Comparison of ENCODE assay signal across 8 cellular contexts in genomic region chr1:8871539-8871935, GRCh38. TPM values are rescaled to one million over a fixed set of nuclear protein-coding genes. Genes with fewer than 3 reads are reported as not detected.
DNase-seq lines count a peak whose midpoint lies in the region; ATAC-seq and TF ChIP-seq lines count a peak whose summit lies in the region.

No MANE protein-coding gene starts in this region.

- peak in 4 of 6 experiments; percentile 23 to 60 (median 40) for TF ChIP-seq CTCF in esophagus squamous epithelium (IDR thresholded peaks at IDR 0.05)

- H3K9me2 ChIP-seq in Karpas-422 (replicated peaks; ENCODE audit: insufficient read depth, low read length): no peaks in the 10 kb centered on the region

- ATAC-seq in activated CD8-positive, alpha-beta memory T cell treated with anti-CD3 and anti-CD28 coated beads, Interleukin-2, amount 10 ng/mL, durations not matched to agents 7 days and 5 days: no peak
- no peak for ATAC-seq in stimulated activated naive CD8-positive, alpha-beta T cell treated with anti-CD3 and anti-CD28 coated beads, Interleukin-15, amount 100 ng/mL, for 72 hours
- no peak for ATAC-seq in GM18517 (IDR thresholded peaks at IDR 0.05; ENCODE audit: unreplicated experiment)

- CTCF ChIA-PET in activated CD8-positive, alpha-beta memory T cell treated with anti-CD3 and anti-CD28 coated beads, Interleukin-2, amount 10 ng/mL, durations not matched to agents 7 days and 5 days (lab: Charles Lee): interaction anchor here (1.3 to 5.0 kb wide), 2 partner anchors 12 to 133 kb away, joined by 5 to 54 read pairs; no protein-coding TSS in a partner anchor

- H3K36me3 Mint-ChIP-seq in activated CD8-positive, alpha-beta memory T cell treated with anti-CD3 and anti-CD28 coated beads, Interleukin-2, amount 10 ng/mL, durations not matched to agents 7 days and 5 days: peaks cover 94% of the 10 kb centered on the region

- no peak overlapping the region for H3K4me3 ChIP-seq in SK-N-MC
- H3K4me3 ChIP-seq in esophagus squamous epithelium: no peak overlapping the region
- no peak overlapping the region for H3K4me3 ChIP-seq in Karpas-422 (ENCODE audit: low read length)

- DNase-seq in activated CD8-positive, alpha-beta memory T cell treated with anti-CD3 and anti-CD28 coated beads, Interleukin-2, amount 10 ng/mL, durations not matched to agents 7 days and 5 days: no peak
- DNase-seq in activated CD8-positive, alpha-beta memory T cell treated with anti-CD3 and anti-CD28 coated beads, Interleukin-2, amount 50 U/mL, for 4 hours: no peak
- no peak for DNase-seq in SK-N-MC (ENCODE audit: low read depth, low spot score)
- DNase-seq in esophagus squamous epithelium (lab: John Stamatoyannopoulos, UW): no peak
- no peak for DNase-seq in stimulated activated naive CD8-positive, alpha-beta T cell treated with anti-CD3 and anti-CD28 coated beads, Interleukin-15, amount 100 ng/mL, for 72 hours
- no peak for DNase-seq in C1 segment of cervical spinal cord (lab: John Stamatoyannopoulos, UW)
- DNase-seq in Karpas-422: no peak

- no peaks in the 10 kb centered on the region for H3K9me3 Mint-ChIP-seq in activated CD8-positive, alpha-beta memory T cell treated with anti-CD3 and anti-CD28 coated beads, Interleukin-2, amount 10 ng/mL, durations not matched to agents 7 days and 5 days (ENCODE audit: low read depth)
- no peaks in the 10 kb centered on the region for H3K9me3 Mint-ChIP-seq in stimulated activated naive CD8-positive, alpha-beta T cell treated with anti-CD3 and anti-CD28 coated beads, Interleukin-15, amount 100 ng/mL, for 72 hours

- no peaks in the 10 kb centered on the region for H3K27me3 Mint-ChIP-seq in activated CD8-positive, alpha-beta memory T cell treated with anti-CD3 and anti-CD28 coated beads, Interleukin-2, amount 10 ng/mL, durations not matched to agents 7 days and 5 days
- H3K27me3 Mint-ChIP-seq in stimulated activated naive CD8-positive, alpha-beta T cell treated with anti-CD3 and anti-CD28 coated beads, Interleukin-15, amount 100 ng/mL, for 72 hours: no peaks in the 10 kb centered on the region

- peaks cover 98% of the 10 kb centered on the region for H3K36me3 ChIP-seq in SK-N-MC (ENCODE audit: insufficient read depth, low read length)
- peaks cover 52 to 97% (median 59%) of the 10 kb centered on the region in 3 donors for H3K36me3 ChIP-seq in esophagus squamous epithelium
- peaks cover 92% of the 10 kb centered on the region for H3K36me3 ChIP-seq in Karpas-422 (ENCODE audit: insufficient read depth, low read length)

- no peak overlapping the region for H3K4me2 ChIP-seq in Karpas-422 (ENCODE audit: low read depth, low read length, poor library complexity, severe bottlenecking)

- peak overlapping the region; percentile 80 for H3K27ac Mint-ChIP-seq in activated CD8-positive, alpha-beta memory T cell treated with anti-CD3 and anti-CD28 coated beads, Interleukin-2, amount 10 ng/mL, durations not matched to agents 7 days and 5 days
- peak overlapping the region in 1 of 2 donors; percentile 69 for H3K27ac Mint-ChIP-seq in stimulated activated naive CD8-positive, alpha-beta T cell treated with anti-CD3 and anti-CD28 coated beads, Interleukin-15, amount 100 ng/mL, for 72 hours

- H3K27ac ChIP-seq in SK-N-MC (peak overlapping the region; percentile 98), esophagus squamous epithelium (peak overlapping the region; percentile 79 to 100 (median 96)), Karpas-422 (ENCODE audit: low read length) (no peak overlapping the region)

- H3K4me1 ChIP-seq in esophagus squamous epithelium (peaks cover 36 to 78% (median 55%) of the 10 kb centered on the region in 3 donors), Karpas-422 (ENCODE audit: low read length) (peaks cover 25% of the 10 kb centered on the region)

- peak overlapping the region; percentile 97 for H3K4me3 Mint-ChIP-seq in activated CD8-positive, alpha-beta memory T cell treated with anti-CD3 and anti-CD28 coated beads, Interleukin-2, amount 10 ng/mL, durations not matched to agents 7 days and 5 days
- H3K4me3 Mint-ChIP-seq in stimulated activated naive CD8-positive, alpha-beta T cell treated with anti-CD3 and anti-CD28 coated beads, Interleukin-15, amount 100 ng/mL, for 72 hours: peak overlapping the region; percentile 31 to 91

- no peaks in the 10 kb centered on the region for H3K9me3 ChIP-seq in SK-N-MC (ENCODE audit: low read depth, low read length)
- H3K9me3 ChIP-seq in esophagus squamous epithelium: no peaks in the 10 kb centered on the region
- no peaks in the 10 kb centered on the region for H3K9me3 ChIP-seq in Karpas-422 (ENCODE audit: low read length)

- H3K4me1 Mint-ChIP-seq in activated CD8-positive, alpha-beta memory T cell treated with anti-CD3 and anti-CD28 coated beads, Interleukin-2, amount 10 ng/mL, durations not matched to agents 7 days and 5 days: peaks cover 87% of the 10 kb centered on the region
- peaks cover 93% of the 10 kb centered on the region for H3K4me1 Mint-ChIP-seq in stimulated activated naive CD8-positive, alpha-beta T cell treated with anti-CD3 and anti-CD28 coated beads, Interleukin-15, amount 100 ng/mL, for 72 hours

- peaks cover 83% of the 10 kb centered on the region for H4K20me1 ChIP-seq in Karpas-422 (ENCODE audit: insufficient read depth, low read depth, low read length)

- no peak for TF ChIP-seq POLR2A in esophagus squamous epithelium (IDR thresholded peaks at IDR 0.05)

- H3K9ac ChIP-seq in SK-N-MC (ENCODE audit: insufficient read length): no peak overlapping the region
- H3K9ac ChIP-seq in Karpas-422 (ENCODE audit: low read length): no peak overlapping the region

- 46% methylated on average over 4 of the region's 7 CpGs; no CpG with 5 or more reads in 1 of the 2 donors for WGBS in esophagus squamous epithelium, 2 donors

- H3K79me2 ChIP-seq in Karpas-422 (ENCODE audit: low read length): peaks cover 42% of the 10 kb centered on the region

- no peaks in the 10 kb centered on the region for H3K27me3 ChIP-seq in esophagus squamous epithelium
- no peaks in the 10 kb centered on the region for H3K27me3 ChIP-seq in Karpas-422 (ENCODE audit: low read length)

- no peak overlapping the region for H2AFZ ChIP-seq in Karpas-422 (ENCODE audit: low read length)

- intact Hi-C loops in esophagus squamous epithelium (cut with DNase I): loop anchor here (5.0 kb wide), 1 partner anchor 36 kb away; no protein-coding TSS in a partner anchor

RNA-seq across cellular contexts. Expression of gene ENO1, which starts 6.9 kb away (rescaled TPM):
- total RNA-seq in activated CD8-positive, alpha-beta memory T cell treated with anti-CD3 and anti-CD28 coated beads, Interleukin-2, amount 10 ng/mL, durations not matched to agents 7 days and 5 days: 1,000 to 10,000 TPM; 2,070 to 2,300 TPM
- 1,000 to 10,000 TPM in 3 of 4 donors, 100 to 1,000 TPM in 1; 954 to 1,668 (median 1,315) TPM for total RNA-seq in esophagus squamous epithelium
- total RNA-seq in Karpas-422 (2014; rRNA removed; shearing (Covaris generic); ENCODE audit: low replicate concordance): 1,044 and 1,347 TPM in 2 replicates

RNA-seq across cellular contexts. Expression of gene RERE, which starts 54.1 kb away (rescaled TPM):
- 10 to 100 TPM; 38.3 TPM for total RNA-seq in activated CD8-positive, alpha-beta memory T cell treated with anti-CD3 and anti-CD28 coated beads, Interleukin-2, amount 10 ng/mL, durations not matched to agents 7 days and 5 days
- total RNA-seq in esophagus squamous epithelium: 10 to 100 TPM; 27.5 to 56.6 (median 32.1) TPM
- 55.2 and 79.9 TPM in 2 replicates for total RNA-seq in Karpas-422 (2014; rRNA removed; shearing (Covaris generic); ENCODE audit: low replicate concordance)
